In the genomic region with DNA sequence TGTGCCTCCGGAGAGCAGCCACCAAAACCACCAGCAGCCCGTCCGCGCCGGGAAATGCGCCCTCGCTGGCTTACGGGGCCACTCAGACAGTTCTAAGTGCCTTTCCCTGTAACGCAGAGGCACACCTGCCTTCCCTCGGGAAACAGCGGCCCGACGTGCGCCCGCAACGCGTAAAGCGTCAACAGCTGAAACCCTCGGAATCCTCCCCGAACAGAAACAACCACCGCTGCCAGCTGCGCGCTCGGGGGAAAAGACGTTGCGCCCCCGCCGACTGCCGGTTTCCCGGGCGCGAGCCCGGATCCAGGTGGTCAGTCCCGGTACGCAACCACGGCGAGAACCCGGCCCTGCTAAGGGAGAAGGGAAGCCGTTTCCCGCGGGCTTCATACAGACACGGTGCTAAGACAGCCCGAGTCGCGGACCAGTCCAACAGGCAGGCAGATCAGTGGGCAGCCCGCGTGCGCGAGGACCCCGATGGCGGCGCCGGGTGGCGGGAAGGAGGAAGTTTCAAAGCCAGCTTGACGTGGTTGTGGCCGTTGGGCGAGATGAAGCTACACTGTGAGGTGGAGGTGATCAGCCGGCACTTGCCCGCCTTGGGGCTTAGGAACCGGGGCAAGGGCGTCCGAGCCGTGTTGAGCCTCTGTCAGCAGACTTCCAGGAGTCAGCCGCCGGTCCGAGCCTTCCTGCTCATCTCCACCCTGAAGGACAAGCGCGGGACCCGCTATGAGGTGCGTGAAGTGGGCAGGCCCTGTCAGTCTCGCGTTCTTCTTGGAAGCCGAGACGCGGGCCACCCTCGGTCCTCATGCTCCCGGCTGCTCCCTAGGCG, we compare ENCODE assay signal across 8 cellular contexts. TPM values are rescaled to one million over a fixed set of nuclear protein-coding genes. Genes with fewer than 3 reads are reported as not detected.
DNase-seq lines count a peak whose midpoint lies in the region; ATAC-seq and TF ChIP-seq lines count a peak whose summit lies in the region.

A gene with protein sequence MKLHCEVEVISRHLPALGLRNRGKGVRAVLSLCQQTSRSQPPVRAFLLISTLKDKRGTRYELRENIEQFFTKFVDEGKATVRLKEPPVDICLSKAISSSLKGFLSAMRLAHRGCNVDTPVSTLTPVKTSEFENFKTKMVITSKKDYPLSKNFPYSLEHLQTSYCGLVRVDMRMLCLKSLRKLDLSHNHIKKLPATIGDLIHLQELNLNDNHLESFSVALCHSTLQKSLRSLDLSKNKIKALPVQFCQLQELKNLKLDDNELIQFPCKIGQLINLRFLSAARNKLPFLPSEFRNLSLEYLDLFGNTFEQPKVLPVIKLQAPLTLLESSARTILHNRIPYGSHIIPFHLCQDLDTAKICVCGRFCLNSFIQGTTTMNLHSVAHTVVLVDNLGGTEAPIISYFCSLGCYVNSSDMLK (plus strand): TSS at position 462 of the 823 bp plus-strand sequence. CDS start 81 bp downstream, at position 543.

- ATAC-seq in GM21576 (IDR thresholded peaks at IDR 0.05; ENCODE audit: unreplicated experiment) (peak; percentile 34), PC-3 (peak; percentile 63), esophagus mucosa (peak; percentile 90)

- no peaks in the 10 kb centered on the region for H3K9me2 ChIP-seq in PC-3 (replicated peaks; ENCODE audit: low read length)

- DNase-seq in DMS153 (lab: John Stamatoyannopoulos, UW) (peak; percentile 77), PC-3 (peak; percentile 79), myocyte (ENCODE audit: low read depth) (peak; percentile 88)
- peak; percentile 94 to 95 for DNase-seq in activated T-cell treated with anti-CD3 and anti-CD28 coated beads, Interleukin-2, amount 50 U/mL, for 48 hours
- DNase-seq in stimulated activated CD8-positive, alpha-beta memory T cell treated with anti-CD3 and anti-CD28 coated beads, Interleukin-7, amount 100 ng/mL, for 4 hours (ENCODE audit: low read depth in 2 of 2): peak; percentile 69 to 73

- CTCF ChIA-PET in PC-3 (lab: Charles Lee): interaction anchor here (0.6 to 0.9 kb wide), 2 partner anchors 25 to 34 kb away, joined by 3 to 6 read pairs; no protein-coding TSS in a partner anchor

- no peak for TF ChIP-seq RAD21 in Ishikawa (IDR thresholded peaks at IDR 0.05; ENCODE audit: low read depth)

- peaks cover 8% of the 10 kb centered on the region; the same call in 1 of the 2 replicates for H3K36me3 ChIP-seq in PC-3 (ENCODE audit: low read depth, low read length)

- TF ChIP-seq EP300 in Ishikawa (IDR thresholded peaks at IDR 0.05; ENCODE audit: borderline replicate concordance): no peak

- no peaks in the 10 kb centered on the region for H4K20me1 ChIP-seq in PC-3 (ENCODE audit: low read length)

- peak within 1 kb of the TSS; percentile 82 for H3K27ac ChIP-seq in PC-3 (ENCODE audit: low read length)

- peak within 1 kb of the TSS; percentile 97 for H3K9ac ChIP-seq in PC-3 (ENCODE audit: low read length)

- TF ChIP-seq CTCF in PC-3 (conservative IDR thresholded peaks at IDR 0.05; ENCODE audit: low read depth, low read length): no peak

- H3K4me2 ChIP-seq in PC-3 (ENCODE audit: low read length): peak within 1 kb of the TSS; percentile 97

- H3F3A ChIP-seq in PC-3 (ENCODE audit: low read length, unreplicated experiment): no peaks in the 10 kb centered on the region

- H3K9me3 ChIP-seq in PC-3 (ENCODE audit: low read length): no peaks in the 10 kb centered on the region

- peaks cover 60% of the 10 kb centered on the region for H3K79me2 ChIP-seq in PC-3 (ENCODE audit: low read length)

- H3K27me3 ChIP-seq in PC-3 (ENCODE audit: low read length): no peaks in the 10 kb centered on the region

- POLR2A ChIA-PET in PC-3 (lab: Charles Lee; ENCODE audit: unreplicated experiment): interaction anchor here (0.5 to 1.1 kb wide), 5 partner anchors 12 to 1366 kb away, joined by 4 to 9 read pairs (median 5); a partner anchor contains a TSS

- intact Hi-C loops in PC-3 (cut with micrococcal nuclease): loop anchor here (1.0 kb wide), 1 partner anchor 22 kb away; a partner anchor contains a TSS

- peak within 1 kb of the TSS; percentile 90 for H2AFZ ChIP-seq in PC-3 (ENCODE audit: low read length)

- peak within 1 kb of the TSS; percentile 94 for H3K4me3 ChIP-seq in PC-3 (ENCODE audit: low read length)

- BruUV-seq in PC-3 (replicated peaks; lab: Mats Ljungman, UMichigan): no TSS peak

- peaks cover 29% of the 10 kb centered on the region for H3K4me1 ChIP-seq in PC-3 (ENCODE audit: insufficient read depth, low read length)

TF ChIP-seq in Ishikawa, 13 proteins besides CTCF, POLR2A, EP300 and RAD21:
- peak; percentile 32; the same call in 1 of the 2 replicates for TF ChIP-seq NFIC (IDR thresholded peaks at IDR 0.05)
- TF ChIP-seq, protein P1, sequence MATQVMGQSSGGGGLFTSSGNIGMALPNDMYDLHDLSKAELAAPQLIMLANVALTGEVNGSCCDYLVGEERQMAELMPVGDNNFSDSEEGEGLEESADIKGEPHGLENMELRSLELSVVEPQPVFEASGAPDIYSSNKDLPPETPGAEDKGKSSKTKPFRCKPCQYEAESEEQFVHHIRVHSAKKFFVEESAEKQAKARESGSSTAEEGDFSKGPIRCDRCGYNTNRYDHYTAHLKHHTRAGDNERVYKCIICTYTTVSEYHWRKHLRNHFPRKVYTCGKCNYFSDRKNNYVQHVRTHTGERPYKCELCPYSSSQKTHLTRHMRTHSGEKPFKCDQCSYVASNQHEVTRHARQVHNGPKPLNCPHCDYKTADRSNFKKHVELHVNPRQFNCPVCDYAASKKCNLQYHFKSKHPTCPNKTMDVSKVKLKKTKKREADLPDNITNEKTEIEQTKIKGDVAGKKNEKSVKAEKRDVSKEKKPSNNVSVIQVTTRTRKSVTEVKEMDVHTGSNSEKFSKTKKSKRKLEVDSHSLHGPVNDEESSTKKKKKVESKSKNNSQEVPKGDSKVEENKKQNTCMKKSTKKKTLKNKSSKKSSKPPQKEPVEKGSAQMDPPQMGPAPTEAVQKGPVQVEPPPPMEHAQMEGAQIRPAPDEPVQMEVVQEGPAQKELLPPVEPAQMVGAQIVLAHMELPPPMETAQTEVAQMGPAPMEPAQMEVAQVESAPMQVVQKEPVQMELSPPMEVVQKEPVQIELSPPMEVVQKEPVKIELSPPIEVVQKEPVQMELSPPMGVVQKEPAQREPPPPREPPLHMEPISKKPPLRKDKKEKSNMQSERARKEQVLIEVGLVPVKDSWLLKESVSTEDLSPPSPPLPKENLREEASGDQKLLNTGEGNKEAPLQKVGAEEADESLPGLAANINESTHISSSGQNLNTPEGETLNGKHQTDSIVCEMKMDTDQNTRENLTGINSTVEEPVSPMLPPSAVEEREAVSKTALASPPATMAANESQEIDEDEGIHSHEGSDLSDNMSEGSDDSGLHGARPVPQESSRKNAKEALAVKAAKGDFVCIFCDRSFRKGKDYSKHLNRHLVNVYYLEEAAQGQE (IDR thresholded peaks at IDR 0.05; ENCODE audit: low read depth): no peak
- TF ChIP-seq CEBPB (IDR thresholded peaks at IDR 0.05): no peak
- TF ChIP-seq TEAD4 (IDR thresholded peaks at IDR 0.05): peak; percentile 30
- TF ChIP-seq, protein P2, sequence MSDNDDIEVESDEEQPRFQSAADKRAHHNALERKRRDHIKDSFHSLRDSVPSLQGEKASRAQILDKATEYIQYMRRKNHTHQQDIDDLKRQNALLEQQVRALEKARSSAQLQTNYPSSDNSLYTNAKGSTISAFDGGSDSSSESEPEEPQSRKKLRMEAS (IDR thresholded peaks at IDR 0.05): peak; percentile 87
- 0 out of 2 replicates have a peak, but pooled peaks have one; percentile 33 for TF ChIP-seq TCF12 (IDR thresholded peaks at IDR 0.05; ENCODE audit: low read depth)
- peak; percentile 98 for TF ChIP-seq TAF1 (IDR thresholded peaks at IDR 0.05; ENCODE audit: low read depth)
- TF ChIP-seq CREB1 (IDR thresholded peaks at IDR 0.05; ENCODE audit: low read depth): no peak; the same call in 1 of the 2 replicates
- TF ChIP-seq, protein P3, sequence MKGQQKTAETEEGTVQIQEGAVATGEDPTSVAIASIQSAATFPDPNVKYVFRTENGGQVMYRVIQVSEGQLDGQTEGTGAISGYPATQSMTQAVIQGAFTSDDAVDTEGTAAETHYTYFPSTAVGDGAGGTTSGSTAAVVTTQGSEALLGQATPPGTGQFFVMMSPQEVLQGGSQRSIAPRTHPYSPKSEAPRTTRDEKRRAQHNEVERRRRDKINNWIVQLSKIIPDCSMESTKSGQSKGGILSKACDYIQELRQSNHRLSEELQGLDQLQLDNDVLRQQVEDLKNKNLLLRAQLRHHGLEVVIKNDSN (IDR thresholded peaks at IDR 0.05): no peak
- TF ChIP-seq ZBTB7A (IDR thresholded peaks at IDR 0.05; ENCODE audit: low read depth): no peak
- peak; percentile 92 for TF ChIP-seq YY1 (IDR thresholded peaks at IDR 0.05; ENCODE audit: low read depth)
- TF ChIP-seq FOXM1 (IDR thresholded peaks at IDR 0.05; ENCODE audit: borderline replicate concordance, low read depth): no peak; the same call in 1 of the 2 replicates
- TF ChIP-seq EGR1 (IDR thresholded peaks at IDR 0.05): no peak

RNA-seq across cellular contexts. Expression of the gene that starts here (rescaled TPM):
- 46.9 and 53.0 TPM in 2 replicates for total RNA-seq in PC-3 (2014; rRNA removed)
- total RNA-seq in esophagus mucosa: 10.3 TPM
- 6.6 and 9.1 TPM in 2 replicates for total RNA-seq in myocyte
- 6.5 TPM for polyA plus RNA-seq in myocyte (2012)

Comparison
In these comparisons a context has a peak if more than half of its experiments do, and no peak if none do; other contexts are left out.
1. Peak in every context shown above with its lines: DNase-seq, ATAC-seq, H3K4me3 ChIP-seq and H3K27ac ChIP-seq.
2. ATAC-seq: peak in every context shown above with its lines; median percentile 90 in esophagus mucosa; 63 in PC-3; 34 in GM21576.